ENCODE assay signal across 8 cellular contexts in the genomic region with DNA sequence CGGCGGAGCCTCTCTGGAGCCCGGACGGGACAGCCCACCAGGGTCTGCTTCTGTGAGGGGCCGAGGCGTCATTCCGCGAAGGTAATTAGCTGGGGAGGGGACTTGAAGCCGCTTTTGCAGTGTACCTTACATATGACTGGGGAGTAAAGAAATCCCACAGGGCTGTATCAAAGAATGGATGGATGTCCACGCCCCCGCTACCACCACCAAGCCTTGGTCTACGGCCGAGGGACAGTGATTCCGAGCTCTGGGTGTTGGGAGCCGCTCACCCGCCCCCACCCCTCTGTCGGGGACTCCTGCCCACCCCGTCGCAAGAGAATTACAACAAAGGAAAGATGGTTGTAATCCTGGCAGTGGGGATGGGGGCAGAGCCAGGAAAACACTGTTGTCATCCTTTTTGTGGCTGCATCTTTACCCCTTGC. TPM values are rescaled to one million over a fixed set of nuclear protein-coding genes. Genes with fewer than 3 reads are reported as not detected.
A peak's percentile ranks its signal among the peaks of the same experiment; 100 is the strongest.
DNase-seq lines count a peak whose midpoint lies in the region; ATAC-seq, FAIRE-seq and TF ChIP-seq lines count a peak whose summit lies in the region.

No MANE protein-coding gene starts in this region.

- peaks cover 26% of the 10 kb centered on the region for H3K4me1 Mint-ChIP-seq in Caco-2 (ENCODE audit: low read depth, unreplicated experiment)
- H3K4me1 Mint-ChIP-seq in activated CD8-positive, alpha-beta T cell treated with anti-CD3 and anti-CD28 coated beads for 36 hours (ENCODE audit: low read depth) = peaks cover 52% of the 10 kb centered on the region

- H3K27me3 ChIP-seq in Caco-2 (replicated peaks; ENCODE audit: control insufficient read depth, insufficient read depth, low read length) (no peaks in the 10 kb centered on the region), HL-60 (ENCODE audit: insufficient read depth, poor library complexity, severe bottlenecking) (no peaks in the 10 kb centered on the region), pancreas (no peaks in the 10 kb centered on the region)

- FAIRE-seq in pancreas (lab: Jason Lieb, UNC) = no peak

- peaks cover 14% of the 10 kb centered on the region for H3K36me3 Mint-ChIP-seq in Caco-2 (ENCODE audit: insufficient read depth, unreplicated experiment)
- H3K36me3 Mint-ChIP-seq in activated CD8-positive, alpha-beta T cell treated with anti-CD3 and anti-CD28 coated beads for 36 hours (ENCODE audit: low read depth) = peaks cover 5% of the 10 kb centered on the region

- H3K9me3 Mint-ChIP-seq in Caco-2 (ENCODE audit: unreplicated experiment) = peaks cover 8% of the 10 kb centered on the region
- no peaks in the 10 kb centered on the region for H3K9me3 Mint-ChIP-seq in activated CD8-positive, alpha-beta T cell treated with anti-CD3 and anti-CD28 coated beads for 36 hours

- BruUV-seq in Caco-2 (replicated peaks; lab: Mats Ljungman, UMichigan) = no TSS peak

- intact Hi-C loops in Caco-2 (cut with micrococcal nuclease; ENCODE audit: unreplicated experiment) (loop anchor here (2.0 kb wide), 1 partner anchor 149 kb away; a partner anchor contains a TSS), pancreas (cut with DNase I) (no loop called here)
- intact Hi-C loops in activated CD8-positive, alpha-beta T cell treated with anti-CD3 and anti-CD28 coated beads for 36 hours (cut with micrococcal nuclease) = no loop called here

- peaks cover 16% of the 10 kb centered on the region for H3K4me1 ChIP-seq in Caco-2
- H3K4me1 ChIP-seq in pancreas = peaks cover 7 to 32% (median 26%) of the 10 kb centered on the region in 3 donors

- H3K9me3 ChIP-seq in Caco-2 = no peaks in the 10 kb centered on the region
- no peaks in the 10 kb centered on the region for H3K9me3 ChIP-seq in pancreas

- H3K4me3 Mint-ChIP-seq in Caco-2 (ENCODE audit: unreplicated experiment) = peak overlapping the region; percentile 82
- H3K4me3 Mint-ChIP-seq in activated CD8-positive, alpha-beta T cell treated with anti-CD3 and anti-CD28 coated beads for 36 hours = peak overlapping the region; percentile 84

- TF ChIP-seq CTCF in Caco-2 (IDR thresholded peaks at IDR 0.05; ENCODE audit: insufficient read depth in 1 of 2, low read depth in 1 of 2, low read length in 1 of 2, severe bottlenecking in 1 of 2, unreplicated experiment in 1 of 2) (no peak), HL-60 (IDR thresholded peaks at IDR 0.05; ENCODE audit: insufficient read depth, low read length) (no peak), pancreas (IDR thresholded peaks at IDR 0.05) (no peak)
- TF ChIP-seq CTCF in activated CD8-positive, alpha-beta T cell treated with anti-CD3 and anti-CD28 coated beads for 36 hours (IDR thresholded peaks at IDR 0.05) = no peak

- H3K4me3 ChIP-seq in Caco-2 (ENCODE audit: low read depth, low read length) (peak overlapping the region; percentile 75), HL-60 (replicated peaks; ENCODE audit: insufficient read depth, low read length) (peak overlapping the region; percentile 75), pancreas (peak overlapping the region; percentile 42 to 86 (median 64))

- H3K36me3 ChIP-seq in Caco-2 (ENCODE audit: control insufficient read depth, insufficient read depth, low read length) (no peaks in the 10 kb centered on the region), pancreas (no peaks in the 10 kb centered on the region)

- POLR2A ChIA-PET in Caco-2 (lab: Charles Lee) = interaction anchor here (0.9 to 2.2 kb wide), 6 partner anchors 10 to 149 kb away, joined by 3 to 17 read pairs (median 6); a partner anchor contains a TSS
- POLR2A ChIA-PET in activated CD8-positive, alpha-beta T cell treated with anti-CD3 and anti-CD28 coated beads for 36 hours (lab: Charles Lee) = interaction anchor here (0.6 to 2.9 kb wide), 5 partner anchors 19 to 81 kb away, joined by 3 to 20 read pairs (median 4); a partner anchor contains a TSS

- H3K27ac Mint-ChIP-seq in Caco-2 (ENCODE audit: unreplicated experiment) = peak overlapping the region; percentile 69
- H3K27ac Mint-ChIP-seq in activated CD8-positive, alpha-beta T cell treated with anti-CD3 and anti-CD28 coated beads for 36 hours = peak overlapping the region; percentile 94

- in situ Hi-C loops in KBM-7 (cut with MboI; ENCODE audit: low pct_unique_long_range_greater_than_20kb, low sequenced_read_pairs) = no loop called here

- no peaks in the 10 kb centered on the region for H3K27me3 Mint-ChIP-seq in Caco-2 (ENCODE audit: insufficient read depth, unreplicated experiment)
- H3K27me3 Mint-ChIP-seq in activated CD8-positive, alpha-beta T cell treated with anti-CD3 and anti-CD28 coated beads for 36 hours = no peaks in the 10 kb centered on the region

- CTCF ChIA-PET in Caco-2 (lab: Charles Lee) = interaction anchor here (1.4 to 1.9 kb wide), 2 partner anchors 73 to 80 kb away, joined by 4 to 7 read pairs; a partner anchor contains a TSS
- CTCF ChIA-PET in activated CD8-positive, alpha-beta T cell treated with anti-CD3 and anti-CD28 coated beads for 36 hours (lab: Charles Lee) = interaction anchor here (1.0 to 2.4 kb wide), 3 partner anchors 80 to 114 kb away, joined by 3 to 6 read pairs (median 5); a partner anchor contains a TSS

- WGBS in pancreas, 2 donors = 1 to 3% methylated on average over 19 of the region's 19 CpGs

- ATAC-seq in GM19452 (IDR thresholded peaks at IDR 0.05; ENCODE audit: unreplicated experiment) (peak; percentile 2), pancreas (peak; percentile 7 to 27 (median 19))
- peak; percentile 1 for ATAC-seq in activated CD8-positive, alpha-beta T cell treated with anti-CD3 and anti-CD28 coated beads for 36 hours

- DNase-seq in Caco-2 (no peak), HL-60 (ENCODE audit: low read depth in 1 of 2, low spot score in 1 of 2) (no peak), glomerular visceral epithelial cell (ENCODE audit: extremely low spot score) (peak; percentile 19), pancreas (no peak), KBM-7 (no peak), dedifferentiated amniotic fluid mesenchymal stem cell (ENCODE audit: extremely low spot score) (no peak)
- peak; percentile 31 for DNase-seq in activated CD8-positive, alpha-beta T cell treated with anti-CD3 and anti-CD28 coated beads for 36 hours

- H3K27ac ChIP-seq in HL-60 (replicated peaks) (peak overlapping the region; percentile 87), pancreas (peak overlapping the region; percentile 81 to 90 (median 88))

RNA-seq across cellular contexts. Expression of a gene that starts 0.8 kb away (rescaled TPM):
- total RNA-seq in Caco-2 (2022) = 17.1 and 17.6 TPM in 2 replicates
- 1 to 10 TPM; 3.1 to 3.4 TPM for total RNA-seq in activated CD8-positive, alpha-beta T cell treated with anti-CD3 and anti-CD28 coated beads for 36 hours
- 1 to 10 TPM; 2.2 to 5.6 (median 2.7) TPM for total RNA-seq in pancreas
- 1 to 10 TPM; 1.5 to 2.6 TPM for polyA plus RNA-seq in pancreas

Comparison
In these comparisons a context has a peak if more than half of its experiments do, and no peak if none do; other contexts are left out.
1. DNase-seq: peak in activated CD8-positive, alpha-beta T cell treated with anti-CD3 and anti-CD28 coated beads for 36 hours (single experiment) and glomerular visceral epithelial cell (single experiment); none in Caco-2 (0 of 2), HL-60 (0 of 2), pancreas (0 of 6), KBM-7 (single experiment) and dedifferentiated amniotic fluid mesenchymal stem cell (single experiment).
2. Peak in every context shown above with its lines, with median percentiles within 50 percentile points of each other: H3K4me3 ChIP-seq and ATAC-seq.